ENCODE assay signal across 1 cellular context in the genomic region with DNA sequence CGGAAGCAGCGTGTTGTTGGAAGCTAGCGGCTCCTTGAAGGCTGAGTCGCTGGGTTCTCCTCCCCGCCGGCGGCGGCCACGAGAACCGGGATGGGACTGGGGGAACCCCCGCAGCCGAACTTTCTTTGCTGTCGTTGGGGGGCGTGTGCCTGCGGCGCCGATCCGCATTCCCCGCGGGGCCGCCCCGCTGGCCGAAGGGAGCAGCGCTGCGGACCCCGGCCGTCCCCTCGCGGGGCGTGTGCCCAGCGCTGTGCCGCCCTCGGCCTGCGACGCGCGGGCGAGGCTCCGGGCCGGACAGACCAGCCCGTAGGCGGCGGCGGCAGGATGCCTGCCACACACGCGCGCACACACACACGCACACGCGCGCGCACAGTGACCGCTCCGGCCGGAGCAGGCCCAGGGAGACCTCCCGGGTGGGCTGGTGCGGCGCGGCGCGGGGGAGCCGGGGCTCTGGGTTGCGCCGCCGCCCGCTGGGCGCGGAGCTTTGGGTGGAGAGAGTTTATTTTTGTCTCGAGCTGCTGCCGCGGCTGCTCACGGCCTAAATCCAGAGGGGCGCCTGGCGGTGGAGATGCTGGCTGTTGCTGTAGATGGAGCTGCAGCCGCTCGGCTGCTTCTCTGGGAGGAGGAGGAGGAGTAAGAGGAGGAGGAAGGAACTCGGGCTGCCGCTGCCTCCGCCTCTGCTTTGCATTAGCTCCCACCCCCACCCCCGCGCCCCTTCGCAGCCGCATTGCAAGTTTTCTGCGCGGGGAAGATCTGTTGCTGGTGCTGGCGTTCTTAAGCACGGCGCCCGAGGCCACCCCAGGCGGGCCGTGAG.
TF ChIP-seq lines count a peak whose summit lies in the region.

A gene with protein sequence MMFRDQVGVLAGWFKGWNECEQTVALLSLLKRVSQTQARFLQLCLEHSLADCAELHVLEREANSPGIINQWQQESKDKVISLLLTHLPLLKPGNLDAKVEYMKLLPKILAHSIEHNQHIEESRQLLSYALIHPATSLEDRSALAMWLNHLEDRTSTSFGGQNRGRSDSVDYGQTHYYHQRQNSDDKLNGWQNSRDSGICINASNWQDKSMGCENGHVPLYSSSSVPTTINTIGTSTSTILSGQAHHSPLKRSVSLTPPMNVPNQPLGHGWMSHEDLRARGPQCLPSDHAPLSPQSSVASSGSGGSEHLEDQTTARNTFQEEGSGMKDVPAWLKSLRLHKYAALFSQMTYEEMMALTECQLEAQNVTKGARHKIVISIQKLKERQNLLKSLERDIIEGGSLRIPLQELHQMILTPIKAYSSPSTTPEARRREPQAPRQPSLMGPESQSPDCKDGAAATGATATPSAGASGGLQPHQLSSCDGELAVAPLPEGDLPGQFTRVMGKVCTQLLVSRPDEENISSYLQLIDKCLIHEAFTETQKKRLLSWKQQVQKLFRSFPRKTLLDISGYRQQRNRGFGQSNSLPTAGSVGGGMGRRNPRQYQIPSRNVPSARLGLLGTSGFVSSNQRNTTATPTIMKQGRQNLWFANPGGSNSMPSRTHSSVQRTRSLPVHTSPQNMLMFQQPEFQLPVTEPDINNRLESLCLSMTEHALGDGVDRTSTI (plus strand): TSS at position 719 of the 814 bp plus-strand sequence. CDS start 789 bp downstream, outside the sequence.

TF ChIP-seq in HepG2, 621 proteins besides CTCF, POLR2A, EP300 and RAD21 (continued from another document and continues in another):
- TF ChIP-seq, protein P1, sequence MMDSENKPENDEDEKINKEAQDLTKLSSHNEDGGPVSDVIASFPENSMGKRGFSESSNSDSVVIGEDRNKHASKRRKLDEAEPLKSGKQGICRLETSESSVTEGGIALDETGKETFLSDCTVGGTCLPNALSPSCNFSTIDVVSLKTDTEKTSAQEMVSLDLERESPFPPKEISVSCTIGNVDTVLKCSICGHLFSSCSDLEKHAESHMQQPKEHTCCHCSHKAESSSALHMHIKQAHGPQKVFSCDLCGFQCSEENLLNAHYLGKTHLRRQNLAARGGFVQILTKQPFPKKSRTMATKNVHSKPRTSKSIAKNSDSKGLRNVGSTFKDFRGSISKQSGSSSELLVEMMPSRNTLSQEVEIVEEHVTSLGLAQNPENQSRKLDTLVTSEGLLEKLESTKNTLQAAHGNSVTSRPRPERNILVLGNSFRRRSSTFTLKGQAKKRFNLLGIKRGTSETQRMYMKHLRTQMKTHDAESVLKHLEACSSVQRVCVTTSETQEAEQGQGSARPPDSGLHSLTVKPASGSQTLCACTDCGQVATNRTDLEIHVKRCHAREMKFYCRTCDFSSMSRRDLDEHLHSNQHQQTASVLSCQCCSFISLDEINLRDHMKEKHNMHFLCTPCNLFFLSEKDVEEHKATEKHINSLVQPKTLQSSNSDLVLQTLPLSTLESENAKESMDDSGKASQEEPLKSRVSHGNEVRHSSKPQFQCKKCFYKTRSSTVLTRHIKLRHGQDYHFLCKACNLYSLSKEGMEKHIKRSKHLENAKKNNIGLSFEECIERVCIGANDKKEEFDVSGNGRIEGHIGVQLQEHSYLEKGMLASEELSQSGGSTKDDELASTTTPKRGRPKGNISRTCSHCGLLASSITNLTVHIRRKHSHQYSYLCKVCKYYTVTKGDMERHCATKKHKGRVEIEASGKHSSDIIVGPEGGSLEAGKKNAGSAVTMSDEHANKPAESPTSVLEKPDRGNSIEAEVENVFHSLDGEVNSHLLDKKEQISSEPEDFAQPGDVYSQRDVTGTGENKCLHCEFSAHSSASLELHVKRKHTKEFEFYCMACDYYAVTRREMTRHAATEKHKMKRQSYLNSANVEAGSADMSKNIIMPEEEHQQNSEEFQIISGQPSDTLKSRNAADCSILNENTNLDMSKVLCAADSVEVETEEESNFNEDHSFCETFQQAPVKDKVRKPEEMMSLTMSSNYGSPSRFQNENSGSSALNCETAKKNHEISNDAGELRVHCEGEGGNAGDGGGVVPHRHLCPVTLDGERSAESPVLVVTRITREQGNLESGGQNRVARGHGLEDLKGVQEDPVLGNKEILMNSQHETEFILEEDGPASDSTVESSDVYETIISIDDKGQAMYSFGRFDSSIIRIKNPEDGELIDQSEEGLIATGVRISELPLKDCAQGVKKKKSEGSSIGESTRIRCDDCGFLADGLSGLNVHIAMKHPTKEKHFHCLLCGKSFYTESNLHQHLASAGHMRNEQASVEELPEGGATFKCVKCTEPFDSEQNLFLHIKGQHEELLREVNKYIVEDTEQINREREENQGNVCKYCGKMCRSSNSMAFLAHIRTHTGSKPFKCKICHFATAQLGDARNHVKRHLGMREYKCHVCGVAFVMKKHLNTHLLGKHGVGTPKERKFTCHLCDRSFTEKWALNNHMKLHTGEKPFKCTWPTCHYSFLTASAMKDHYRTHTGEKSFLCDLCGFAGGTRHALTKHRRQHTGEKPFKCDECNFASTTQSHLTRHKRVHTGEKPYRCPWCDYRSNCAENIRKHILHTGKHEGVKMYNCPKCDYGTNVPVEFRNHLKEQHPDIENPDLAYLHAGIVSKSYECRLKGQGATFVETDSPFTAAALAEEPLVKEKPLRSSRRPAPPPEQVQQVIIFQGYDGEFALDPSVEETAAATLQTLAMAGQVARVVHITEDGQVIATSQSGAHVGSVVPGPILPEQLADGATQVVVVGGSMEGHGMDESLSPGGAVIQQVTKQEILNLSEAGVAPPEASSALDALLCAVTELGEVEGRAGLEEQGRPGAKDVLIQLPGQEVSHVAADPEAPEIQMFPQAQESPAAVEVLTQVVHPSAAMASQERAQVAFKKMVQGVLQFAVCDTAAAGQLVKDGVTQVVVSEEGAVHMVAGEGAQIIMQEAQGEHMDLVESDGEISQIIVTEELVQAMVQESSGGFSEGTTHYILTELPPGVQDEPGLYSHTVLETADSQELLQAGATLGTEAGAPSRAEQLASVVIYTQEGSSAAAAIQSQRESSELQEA (CRISPR knock-in tag; IDR thresholded peaks at IDR 0.05; ENCODE audit: not compliant biosample characterization): no peak
- TF ChIP-seq HOXA5 (CRISPR knock-in tag; IDR thresholded peaks at IDR 0.05) (no peak), RBFOX2 (IDR thresholded peaks at IDR 0.05; ENCODE audit: low read depth, low read length) (peak; percentile 79), GABPB1 (CRISPR knock-in tag; IDR thresholded peaks at IDR 0.05) (peak; percentile 4; the same call in 1 of the 2 replicates), ZNF629 (CRISPR knock-in tag; conservative IDR thresholded peaks at IDR 0.05) (no peak), AGO1 (IDR thresholded peaks at IDR 0.05; ENCODE audit: low read depth, low read length, poor library complexity, severe bottlenecking) (no peak), ZFP36L2 (CRISPR knock-in tag; IDR thresholded peaks at IDR 0.05) (no peak), ONECUT2 (CRISPR knock-in tag; IDR thresholded peaks at IDR 0.05) (no peak), AGO2 (optimal IDR thresholded peaks at IDR 0.05; ENCODE audit: low read depth, low read length) (peak; percentile 75), ZNF577 (CRISPR knock-in tag; IDR thresholded peaks at IDR 0.05; ENCODE audit: borderline replicate concordance, low read depth) (no peak), RFX5 (IDR thresholded peaks at IDR 0.05; ENCODE audit: low read depth, low read length) (no peak), REXO4 (CRISPR knock-in tag; IDR thresholded peaks at IDR 0.05; ENCODE audit: borderline replicate concordance) (no peak)
- TF ChIP-seq, protein P2, sequence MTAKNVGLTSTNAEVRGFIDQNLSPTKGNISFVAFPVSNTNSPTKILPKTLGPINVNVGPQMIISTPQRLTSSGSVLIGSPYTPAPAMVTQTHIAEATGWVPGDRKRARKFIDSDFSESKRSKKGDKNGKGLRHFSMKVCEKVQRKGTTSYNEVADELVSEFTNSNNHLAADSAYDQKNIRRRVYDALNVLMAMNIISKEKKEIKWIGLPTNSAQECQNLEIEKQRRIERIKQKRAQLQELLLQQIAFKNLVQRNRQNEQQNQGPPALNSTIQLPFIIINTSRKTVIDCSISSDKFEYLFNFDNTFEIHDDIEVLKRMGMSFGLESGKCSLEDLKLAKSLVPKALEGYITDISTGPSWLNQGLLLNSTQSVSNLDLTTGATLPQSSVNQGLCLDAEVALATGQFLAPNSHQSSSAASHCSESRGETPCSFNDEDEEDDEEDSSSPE (CRISPR knock-in tag; IDR thresholded peaks at IDR 0.05): 0 out of 2 replicates have a peak, but pooled peaks have one; percentile 40
- TF ChIP-seq, protein P3, sequence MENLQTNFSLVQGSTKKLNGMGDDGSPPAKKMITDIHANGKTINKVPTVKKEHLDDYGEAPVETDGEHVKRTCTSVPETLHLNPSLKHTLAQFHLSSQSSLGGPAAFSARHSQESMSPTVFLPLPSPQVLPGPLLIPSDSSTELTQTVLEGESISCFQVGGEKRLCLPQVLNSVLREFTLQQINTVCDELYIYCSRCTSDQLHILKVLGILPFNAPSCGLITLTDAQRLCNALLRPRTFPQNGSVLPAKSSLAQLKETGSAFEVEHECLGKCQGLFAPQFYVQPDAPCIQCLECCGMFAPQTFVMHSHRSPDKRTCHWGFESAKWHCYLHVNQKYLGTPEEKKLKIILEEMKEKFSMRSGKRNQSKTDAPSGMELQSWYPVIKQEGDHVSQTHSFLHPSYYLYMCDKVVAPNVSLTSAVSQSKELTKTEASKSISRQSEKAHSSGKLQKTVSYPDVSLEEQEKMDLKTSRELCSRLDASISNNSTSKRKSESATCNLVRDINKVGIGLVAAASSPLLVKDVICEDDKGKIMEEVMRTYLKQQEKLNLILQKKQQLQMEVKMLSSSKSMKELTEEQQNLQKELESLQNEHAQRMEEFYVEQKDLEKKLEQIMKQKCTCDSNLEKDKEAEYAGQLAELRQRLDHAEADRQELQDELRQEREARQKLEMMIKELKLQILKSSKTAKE (CRISPR knock-in tag; IDR thresholded peaks at IDR 0.05; ENCODE audit: borderline replicate concordance): no peak
- TF ChIP-seq, protein P4, sequence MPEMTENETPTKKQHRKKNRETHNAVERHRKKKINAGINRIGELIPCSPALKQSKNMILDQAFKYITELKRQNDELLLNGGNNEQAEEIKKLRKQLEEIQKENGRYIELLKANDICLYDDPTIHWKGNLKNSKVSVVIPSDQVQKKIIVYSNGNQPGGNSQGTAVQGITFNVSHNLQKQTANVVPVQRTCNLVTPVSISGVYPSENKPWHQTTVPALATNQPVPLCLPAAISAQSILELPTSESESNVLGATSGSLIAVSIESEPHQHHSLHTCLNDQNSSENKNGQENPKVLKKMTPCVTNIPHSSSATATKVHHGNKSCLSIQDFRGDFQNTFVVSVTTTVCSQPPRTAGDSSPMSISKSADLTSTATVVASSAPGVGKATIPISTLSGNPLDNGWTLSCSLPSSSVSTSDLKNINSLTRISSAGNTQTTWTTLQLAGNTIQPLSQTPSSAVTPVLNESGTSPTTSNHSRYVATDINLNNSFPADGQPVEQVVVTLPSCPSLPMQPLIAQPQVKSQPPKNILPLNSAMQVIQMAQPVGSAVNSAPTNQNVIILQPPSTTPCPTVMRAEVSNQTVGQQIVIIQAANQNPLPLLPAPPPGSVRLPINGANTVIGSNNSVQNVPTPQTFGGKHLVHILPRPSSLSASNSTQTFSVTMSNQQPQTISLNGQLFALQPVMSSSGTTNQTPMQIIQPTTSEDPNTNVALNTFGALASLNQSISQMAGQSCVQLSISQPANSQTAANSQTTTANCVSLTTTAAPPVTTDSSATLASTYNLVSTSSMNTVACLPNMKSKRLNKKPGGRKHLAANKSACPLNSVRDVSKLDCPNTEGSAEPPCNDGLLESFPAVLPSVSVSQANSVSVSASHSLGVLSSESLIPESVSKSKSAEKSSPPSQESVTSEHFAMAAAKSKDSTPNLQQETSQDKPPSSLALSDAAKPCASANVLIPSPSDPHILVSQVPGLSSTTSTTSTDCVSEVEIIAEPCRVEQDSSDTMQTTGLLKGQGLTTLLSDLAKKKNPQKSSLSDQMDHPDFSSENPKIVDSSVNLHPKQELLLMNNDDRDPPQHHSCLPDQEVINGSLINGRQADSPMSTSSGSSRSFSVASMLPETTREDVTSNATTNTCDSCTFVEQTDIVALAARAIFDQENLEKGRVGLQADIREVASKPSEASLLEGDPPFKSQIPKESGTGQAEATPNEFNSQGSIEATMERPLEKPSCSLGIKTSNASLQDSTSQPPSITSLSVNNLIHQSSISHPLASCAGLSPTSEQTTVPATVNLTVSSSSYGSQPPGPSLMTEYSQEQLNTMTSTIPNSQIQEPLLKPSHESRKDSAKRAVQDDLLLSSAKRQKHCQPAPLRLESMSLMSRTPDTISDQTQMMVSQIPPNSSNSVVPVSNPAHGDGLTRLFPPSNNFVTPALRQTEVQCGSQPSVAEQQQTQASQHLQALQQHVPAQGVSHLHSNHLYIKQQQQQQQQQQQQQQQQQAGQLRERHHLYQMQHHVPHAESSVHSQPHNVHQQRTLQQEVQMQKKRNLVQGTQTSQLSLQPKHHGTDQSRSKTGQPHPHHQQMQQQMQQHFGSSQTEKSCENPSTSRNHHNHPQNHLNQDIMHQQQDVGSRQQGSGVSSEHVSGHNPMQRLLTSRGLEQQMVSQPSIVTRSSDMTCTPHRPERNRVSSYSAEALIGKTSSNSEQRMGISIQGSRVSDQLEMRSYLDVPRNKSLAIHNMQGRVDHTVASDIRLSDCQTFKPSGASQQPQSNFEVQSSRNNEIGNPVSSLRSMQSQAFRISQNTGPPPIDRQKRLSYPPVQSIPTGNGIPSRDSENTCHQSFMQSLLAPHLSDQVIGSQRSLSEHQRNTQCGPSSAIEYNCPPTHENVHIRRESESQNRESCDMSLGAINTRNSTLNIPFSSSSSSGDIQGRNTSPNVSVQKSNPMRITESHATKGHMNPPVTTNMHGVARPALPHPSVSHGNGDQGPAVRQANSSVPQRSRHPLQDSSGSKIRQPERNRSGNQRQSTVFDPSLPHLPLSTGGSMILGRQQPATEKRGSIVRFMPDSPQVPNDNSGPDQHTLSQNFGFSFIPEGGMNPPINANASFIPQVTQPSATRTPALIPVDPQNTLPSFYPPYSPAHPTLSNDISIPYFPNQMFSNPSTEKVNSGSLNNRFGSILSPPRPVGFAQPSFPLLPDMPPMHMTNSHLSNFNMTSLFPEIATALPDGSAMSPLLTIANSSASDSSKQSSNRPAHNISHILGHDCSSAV (CRISPR knock-in tag; IDR thresholded peaks at IDR 0.05; ENCODE audit: borderline replicate concordance): no peak
- TF ChIP-seq, protein P5, sequence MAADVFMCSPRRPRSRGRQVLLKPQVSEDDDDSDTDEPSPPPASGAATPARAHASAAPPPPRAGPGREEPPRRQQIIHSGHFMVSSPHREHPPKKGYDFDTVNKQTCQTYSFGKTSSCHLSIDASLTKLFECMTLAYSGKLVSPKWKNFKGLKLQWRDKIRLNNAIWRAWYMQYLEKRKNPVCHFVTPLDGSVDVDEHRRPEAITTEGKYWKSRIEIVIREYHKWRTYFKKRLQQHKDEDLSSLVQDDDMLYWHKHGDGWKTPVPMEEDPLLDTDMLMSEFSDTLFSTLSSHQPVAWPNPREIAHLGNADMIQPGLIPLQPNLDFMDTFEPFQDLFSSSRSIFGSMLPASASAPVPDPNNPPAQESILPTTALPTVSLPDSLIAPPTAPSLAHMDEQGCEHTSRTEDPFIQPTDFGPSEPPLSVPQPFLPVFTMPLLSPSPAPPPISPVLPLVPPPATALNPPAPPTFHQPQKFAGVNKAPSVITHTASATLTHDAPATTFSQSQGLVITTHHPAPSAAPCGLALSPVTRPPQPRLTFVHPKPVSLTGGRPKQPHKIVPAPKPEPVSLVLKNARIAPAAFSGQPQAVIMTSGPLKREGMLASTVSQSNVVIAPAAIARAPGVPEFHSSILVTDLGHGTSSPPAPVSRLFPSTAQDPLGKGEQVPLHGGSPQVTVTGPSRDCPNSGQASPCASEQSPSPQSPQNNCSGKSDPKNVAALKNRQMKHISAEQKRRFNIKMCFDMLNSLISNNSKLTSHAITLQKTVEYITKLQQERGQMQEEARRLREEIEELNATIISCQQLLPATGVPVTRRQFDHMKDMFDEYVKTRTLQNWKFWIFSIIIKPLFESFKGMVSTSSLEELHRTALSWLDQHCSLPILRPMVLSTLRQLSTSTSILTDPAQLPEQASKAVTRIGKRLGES (CRISPR knock-in tag; IDR thresholded peaks at IDR 0.05; ENCODE audit: borderline replicate concordance): no peak
- TF ChIP-seq, protein P6, sequence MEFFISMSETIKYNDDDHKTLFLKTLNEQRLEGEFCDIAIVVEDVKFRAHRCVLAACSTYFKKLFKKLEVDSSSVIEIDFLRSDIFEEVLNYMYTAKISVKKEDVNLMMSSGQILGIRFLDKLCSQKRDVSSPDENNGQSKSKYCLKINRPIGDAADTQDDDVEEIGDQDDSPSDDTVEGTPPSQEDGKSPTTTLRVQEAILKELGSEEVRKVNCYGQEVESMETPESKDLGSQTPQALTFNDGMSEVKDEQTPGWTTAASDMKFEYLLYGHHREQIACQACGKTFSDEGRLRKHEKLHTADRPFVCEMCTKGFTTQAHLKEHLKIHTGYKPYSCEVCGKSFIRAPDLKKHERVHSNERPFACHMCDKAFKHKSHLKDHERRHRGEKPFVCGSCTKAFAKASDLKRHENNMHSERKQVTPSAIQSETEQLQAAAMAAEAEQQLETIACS (CRISPR knock-in tag; IDR thresholded peaks at IDR 0.05): peak; percentile 81
